ENCODE assay signal across 20 cellular contexts in the genomic region with DNA sequence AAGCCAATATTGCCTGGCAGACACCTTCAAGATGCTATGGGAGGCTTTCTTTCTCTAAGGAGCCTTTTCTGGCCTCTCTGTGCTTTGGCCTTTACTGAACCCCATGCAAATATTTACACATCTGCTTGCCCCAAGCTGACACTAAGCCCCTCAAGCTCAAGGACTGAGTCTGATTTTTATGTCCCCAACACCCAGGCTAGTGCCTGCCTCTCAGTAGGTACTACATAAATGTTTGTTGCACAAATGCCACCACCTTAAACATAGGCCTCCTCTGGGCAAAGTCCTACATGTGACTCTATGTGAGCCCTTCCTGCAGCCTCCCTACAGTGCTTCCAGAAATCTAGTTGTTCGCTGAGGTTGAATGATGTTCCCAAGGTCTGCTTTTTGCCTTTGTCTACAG.
"Had no signal": no experiment of that assay in that cellular context is flagged by ENCODE, and none has a peak within 500 bp of the region (broad histone marks: within the 10 kb centered on the region; RNA-seq: fewer than 3 reads in every experiment).

No MANE protein-coding gene starts in this region.

- H3K27ac ChIP-seq: breast epithelium, coronary artery, esophagus muscularis mucosa, upper lobe of left lung had no signal

- H3K9me3 ChIP-seq: breast epithelium, esophagus muscularis mucosa, upper lobe of left lung had no signal

- H3K27ac Mint-ChIP-seq: activated naive CD8-positive, alpha-beta T cell treated with anti-CD3 and anti-CD28 coated beads for 36 hours; activated T-cell treated with anti-CD3 and anti-CD28 coated beads, Interleukin-2, amount 50 U/mL, for 24 hours; activated T-helper 2 cell treated with anti-CD3 and anti-CD28 coated beads, Interferon-gamma antibody, Interleukin-2, Interleukin-4, amounts not matched to agents 10 μg/mL and 5 μg/mL and 100 μg/mL, durations not matched to agents 14 hours and 24 hours and 36 hours; nephron progenitor cell; stimulated activated naive B cell treated with anti-CD40 and anti-IgM and Interleukin-4, amounts not matched to agents 10 μg/mL and 1 μg/mL and 100 μg/mL, for 72 hours; T-cell; T-helper 2 cell treated with Interferon-gamma antibody and Interleukin-4, amounts not matched to agents 5 μg/mL and 100 μg/mL, for 36 hours had no signal

- H3K4me1 ChIP-seq: breast epithelium, esophagus muscularis mucosa, upper lobe of left lung had no signal

- ATAC-seq: stimulated activated naive B cell treated with anti-CD40 and anti-IgM and Interleukin-4, amounts not matched to agents 10 μg/mL and 1 μg/mL and 100 μg/mL, for 72 hours; T-cell had no signal

- DNase-seq: activated CD8-positive, alpha-beta memory T cell treated with anti-CD3 and anti-CD28 coated beads for 24 hours; activated CD8-positive, alpha-beta memory T cell treated with anti-CD3 and anti-CD28 coated beads, Interleukin-2, amount 50 U/mL, for 4 hours; activated naive CD4-positive, alpha-beta T cell treated with Interleukin-2 at 50 U/mL for 16 hours; activated naive CD8-positive, alpha-beta T cell treated with anti-CD3 and anti-CD28 coated beads for 36 hours; activated T-cell treated with anti-CD3 and anti-CD28 coated beads, Interleukin-2, amount 50 U/mL, for 24 hours; cerebellar nuclear complex; glutamatergic neuron; left cardiac atrium; nephron progenitor cell; nucleus accumbens; stimulated activated CD4-positive, alpha-beta T cell treated with anti-CD3 and anti-CD28 coated beads, Interleukin-2, amount 100 ng/mL, for 48 hours; stimulated activated CD8-positive, alpha-beta memory T cell treated with anti-CD3 and anti-CD28 coated beads, Interleukin-4, amount 100 ng/mL, for 48 hours; stimulated activated naive B cell treated with anti-CD40 and anti-IgM and Interleukin-4, amounts not matched to agents 10 μg/mL and 1 μg/mL and 100 μg/mL, for 72 hours; T-cell; upper lobe of left lung had no signal

- H3K27me3 ChIP-seq: breast epithelium, esophagus muscularis mucosa, upper lobe of left lung had no signal

- H3K4me3 Mint-ChIP-seq: activated naive CD8-positive, alpha-beta T cell treated with anti-CD3 and anti-CD28 coated beads for 36 hours; activated T-cell treated with anti-CD3 and anti-CD28 coated beads, Interleukin-2, amount 50 U/mL, for 24 hours; nephron progenitor cell; stimulated activated naive B cell treated with anti-CD40 and anti-IgM and Interleukin-4, amounts not matched to agents 10 μg/mL and 1 μg/mL and 100 μg/mL, for 72 hours; T-cell; T-helper 2 cell treated with Interferon-gamma antibody and Interleukin-4, amounts not matched to agents 5 μg/mL and 100 μg/mL, for 36 hours had no signal

- H3K4me3 ChIP-seq: breast epithelium, coronary artery, esophagus muscularis mucosa, upper lobe of left lung had no signal

- H3K36me3 ChIP-seq: breast epithelium, upper lobe of left lung had no signal

- H3K9me3 Mint-ChIP-seq: activated naive CD8-positive, alpha-beta T cell treated with anti-CD3 and anti-CD28 coated beads for 36 hours; activated T-cell treated with anti-CD3 and anti-CD28 coated beads, Interleukin-2, amount 50 U/mL, for 24 hours; activated T-helper 2 cell treated with anti-CD3 and anti-CD28 coated beads, Interferon-gamma antibody, Interleukin-2, Interleukin-4, amounts not matched to agents 10 μg/mL and 5 μg/mL and 100 μg/mL, durations not matched to agents 14 hours and 24 hours and 36 hours; nephron progenitor cell; stimulated activated naive B cell treated with anti-CD40 and anti-IgM and Interleukin-4, amounts not matched to agents 10 μg/mL and 1 μg/mL and 100 μg/mL, for 72 hours; T-cell; T-helper 2 cell treated with Interferon-gamma antibody and Interleukin-4, amounts not matched to agents 5 μg/mL and 100 μg/mL, for 36 hours had no signal

- H3K36me3 Mint-ChIP-seq: activated naive CD8-positive, alpha-beta T cell treated with anti-CD3 and anti-CD28 coated beads for 36 hours; stimulated activated naive B cell treated with anti-CD40 and anti-IgM and Interleukin-4, amounts not matched to agents 10 μg/mL and 1 μg/mL and 100 μg/mL, for 72 hours; T-cell had no signal
